In genomic region chr6:20688710-20689500, GRCh38 we compare ENCODE assay signal across 8 cellular contexts.
DNase-seq lines count a peak whose midpoint lies in the region; ATAC-seq and TF ChIP-seq lines count a peak whose summit lies in the region.

No MANE protein-coding gene starts in this region.

- H3K4me3 Mint-ChIP-seq in CD8-positive, alpha-beta T cell, result peak overlapping the region; percentile 33

- intact Hi-C loops in CD8-positive, alpha-beta T cell (cut with DNase I, micrococcal nuclease), result no loop called here

- no peak overlapping the region for H2AFZ ChIP-seq in osteoblast (ENCODE audit: low read length)

- H3K27ac Mint-ChIP-seq in CD8-positive, alpha-beta T cell, result peak overlapping the region; percentile 82

- H3K4me1 Mint-ChIP-seq in CD8-positive, alpha-beta T cell (ENCODE audit: low read depth), result peaks cover 43% of the 10 kb centered on the region

- CTCF ChIA-PET in CD8-positive, alpha-beta T cell (lab: Charles Lee), result no interaction called here

- peaks cover 5% of the 10 kb centered on the region for H3K36me3 Mint-ChIP-seq in CD8-positive, alpha-beta T cell

- TF ChIP-seq CTCF in CD8-positive, alpha-beta T cell (IDR thresholded peaks at IDR 0.05), result no peak
- no peak for TF ChIP-seq CTCF in osteoblast (IDR thresholded peaks at IDR 0.05; ENCODE audit: extremely low read depth, low read depth, low read length)

- no peaks in the 10 kb centered on the region for H3K27me3 ChIP-seq in CD8-positive, alpha-beta T cell (ENCODE audit: insufficient read depth, low read length)
- no peaks in the 10 kb centered on the region for H3K27me3 ChIP-seq in osteoblast (ENCODE audit: insufficient read depth, low read length)

- no peaks in the 10 kb centered on the region for H3K36me3 ChIP-seq in CD8-positive, alpha-beta T cell (ENCODE audit: insufficient read depth, low read length)
- H3K36me3 ChIP-seq in osteoblast (ENCODE audit: insufficient read depth, low read length), result no peaks in the 10 kb centered on the region

- POLR2A ChIA-PET in CD8-positive, alpha-beta T cell (lab: Charles Lee), result no interaction called here

- no peaks in the 10 kb centered on the region for H4K20me1 ChIP-seq in osteoblast (ENCODE audit: insufficient read depth, low read length)

- no peaks in the 10 kb centered on the region for H3K79me2 ChIP-seq in osteoblast (ENCODE audit: insufficient read depth, low read length)

- H3K4me1 ChIP-seq in CD8-positive, alpha-beta T cell (ENCODE audit: insufficient read depth, low read length), result peaks cover 6% of the 10 kb centered on the region
- peaks cover 17% of the 10 kb centered on the region for H3K4me1 ChIP-seq in osteoblast (ENCODE audit: insufficient read depth, low read length)

- ATAC-seq in CD8-positive, alpha-beta T cell, result peak; percentile 85
- ATAC-seq in GM19351 (IDR thresholded peaks at IDR 0.05; ENCODE audit: unreplicated experiment) (peak; percentile 94), HG03135 (IDR thresholded peaks at IDR 0.05; ENCODE audit: unreplicated experiment) (peak; percentile 84)

- H3K9me3 ChIP-seq in CD8-positive, alpha-beta T cell (ENCODE audit: low read length), result no peaks in the 10 kb centered on the region
- no peaks in the 10 kb centered on the region for H3K9me3 ChIP-seq in osteoblast (ENCODE audit: low read depth, low read length)

- no peaks in the 10 kb centered on the region for H3K27me3 Mint-ChIP-seq in CD8-positive, alpha-beta T cell (ENCODE audit: low read depth)

- H3K4me2 ChIP-seq in osteoblast (ENCODE audit: insufficient read depth, low read length), result peak overlapping the region; percentile 28

- H3K27ac ChIP-seq in CD8-positive, alpha-beta T cell (ENCODE audit: low read depth, low read length), result no peak overlapping the region
- peak overlapping the region; percentile 3 for H3K27ac ChIP-seq in osteoblast (ENCODE audit: low read depth, low read length)

- no peaks in the 10 kb centered on the region for H3K9me3 Mint-ChIP-seq in CD8-positive, alpha-beta T cell

- H3K4me3 ChIP-seq in CD8-positive, alpha-beta T cell (ENCODE audit: low read depth, low read length), result no peak overlapping the region
- no peak overlapping the region for H3K4me3 ChIP-seq in osteoblast (ENCODE audit: insufficient read depth, low read length)

- DNase-seq in CD8-positive, alpha-beta T cell, result no peak
- peak; percentile 35 for DNase-seq in RPMI8226
- DNase-seq in osteoblast (ENCODE audit: insufficient read length, low spot score, missing footprints), result no peak
- no peak for DNase-seq in NCI-H1436 (lab: John Stamatoyannopoulos, UW)
- DNase-seq in ecto neural progenitor cell (ENCODE audit: low spot score), result no peak
- DNase-seq in activated gamma-delta T cell (lab: John Stamatoyannopoulos, UW), result no peak
